In genomic region chr16:6714510-6714909, GRCh38 we compare ENCODE assay signal across 24 cellular contexts.
DNase-seq lines count a peak whose midpoint lies in the region; ATAC-seq, FAIRE-seq and TF ChIP-seq lines count a peak whose summit lies in the region.
"Had no signal": no experiment of that assay in that cellular context is flagged by ENCODE, and none has a peak within 500 bp of the region (broad histone marks: within the 10 kb centered on the region; RNA-seq: fewer than 3 reads in every experiment).

No MANE protein-coding gene starts in this region.

- no peak overlapping the region for H3K27ac Mint-ChIP-seq in progenitor cell of endocrine pancreas
- H3K27ac Mint-ChIP-seq: CD4-positive, alpha-beta memory T cell; GM23338 had no signal

- peak; percentile 8 for TF ChIP-seq CTCF in DND-41 (IDR thresholded peaks at IDR 0.05; ENCODE audit: borderline replicate concordance, extremely low read depth, low read length, poor library complexity, severe bottlenecking)
- peak; percentile 19; the same call in 1 of the 2 replicates for TF ChIP-seq CTCF in OCI-LY1 (IDR thresholded peaks at IDR 0.05; ENCODE audit: low read length)
- TF ChIP-seq CTCF in bronchial epithelial cell (IDR thresholded peaks at IDR 0.05; ENCODE audit: insufficient read depth, low read length, severe bottlenecking), result no peak
- TF ChIP-seq CTCF in progenitor cell of endocrine pancreas (IDR thresholded peaks at IDR 0.05; ENCODE audit: unreplicated experiment), result peak; percentile 20

- no peaks in the 10 kb centered on the region for H3K36me3 ChIP-seq in DND-41 (ENCODE audit: insufficient read depth, low read length)
- no peaks in the 10 kb centered on the region for H3K36me3 ChIP-seq in OCI-LY1 (ENCODE audit: insufficient read depth, low read length)
- H3K36me3 ChIP-seq in bronchial epithelial cell (ENCODE audit: control insufficient read depth, insufficient read depth, low read length), result no peaks in the 10 kb centered on the region
- H3K36me3 ChIP-seq: BE2C; BLaER1 treated with 17β-estradiol and CSF1 and Interleukin-3, amounts not matched to agents 10 nM and 100 nM had no signal

- H3F3A ChIP-seq in OCI-LY1 (ENCODE audit: insufficient read depth, low read length), result no peaks in the 10 kb centered on the region

- no peak for ATAC-seq in DND-41 (ENCODE audit: insufficient read depth, low read depth)
- ATAC-seq: A549, GM23338, HCT116 had no signal

- H3K4me3 ChIP-seq in DND-41 (ENCODE audit: low read depth in 1 of 2, low read length in 2 of 2) (no peak overlapping the region), OCI-LY1 (ENCODE audit: low read depth, low read length, poor library complexity, severe bottlenecking) (no peak overlapping the region), bronchial epithelial cell (ENCODE audit: low read depth, low read length) (no peak overlapping the region)
- H3K4me3 ChIP-seq: A549; BLaER1 treated with 17β-estradiol and CSF1 and Interleukin-3, amounts not matched to agents 10 nM and 100 nM; GM23338 had no signal

- DNase-seq in DND-41 (no peak), bronchial epithelial cell (ENCODE audit: low read depth) (no peak), progenitor cell of endocrine pancreas (ENCODE audit: low spot score, unreplicated experiment) (no peak), NCI-H510A treated with DMSO at 0.1 percent for 48 hours (lab: John Stamatoyannopoulos, UW) (no peak), NCI-H1105 (lab: John Stamatoyannopoulos, UW) (no peak)
- no peak for DNase-seq in activated T-cell treated with anti-CD3 and anti-CD28 coated beads, Interleukin-2, amount 50 U/mL, for 1 hour
- DNase-seq: 8988T; ACHN; AML-193; BE2C; Calu3; CD4-positive, alpha-beta memory T cell; COR-L47; DMS53; DMS79 treated with DMSO at 0.1 percent for 48 hours; H7 had no signal

- H2AFZ ChIP-seq in DND-41 (ENCODE audit: low read depth, low read length), result no peak overlapping the region
- no peak overlapping the region for H2AFZ ChIP-seq in OCI-LY1 (ENCODE audit: low read length)
- H2AFZ ChIP-seq: GM23338 had no signal

- H3K4me2 ChIP-seq in DND-41 (ENCODE audit: insufficient read depth, low read length) (no peak overlapping the region), OCI-LY1 (ENCODE audit: low read length) (no peak overlapping the region)
- H3K4me2 ChIP-seq: A549; BLaER1 treated with 17β-estradiol and CSF1 and Interleukin-3, amounts not matched to agents 10 nM and 100 nM; GM23338 had no signal

- no peaks in the 10 kb centered on the region for H3K9me2 ChIP-seq in OCI-LY1 (ENCODE audit: low read depth, low read length)

- peaks cover 7% of the 10 kb centered on the region for H3K27me3 Mint-ChIP-seq in progenitor cell of endocrine pancreas
- H3K27me3 Mint-ChIP-seq: CD4-positive, alpha-beta memory T cell had no signal

- peaks cover 8% of the 10 kb centered on the region for H3K9me3 Mint-ChIP-seq in progenitor cell of endocrine pancreas (ENCODE audit: low read depth)

- H3K27ac ChIP-seq in DND-41 (ENCODE audit: low read length) (no peak overlapping the region), OCI-LY1 (ENCODE audit: low read depth, low read length, poor library complexity, severe bottlenecking) (no peak overlapping the region)
- H3K27ac ChIP-seq: A549; BLaER1 treated with 17β-estradiol and CSF1 and Interleukin-3, amounts not matched to agents 10 nM and 100 nM had no signal

- H3K27me3 ChIP-seq in DND-41 (ENCODE audit: insufficient read depth, low read length, poor library complexity), result no peaks in the 10 kb centered on the region
- H3K27me3 ChIP-seq in OCI-LY1 (ENCODE audit: insufficient read depth, low read length), result no peaks in the 10 kb centered on the region
- H3K27me3 ChIP-seq in bronchial epithelial cell (ENCODE audit: control insufficient read depth, insufficient read depth, low read length), result no peaks in the 10 kb centered on the region
- H3K27me3 ChIP-seq: BE2C; BLaER1 treated with 17β-estradiol and CSF1 and Interleukin-3, amounts not matched to agents 10 nM and 100 nM had no signal

- peak; percentile 72 for FAIRE-seq in bronchial epithelial cell (lab: Jason Lieb, UNC)
- FAIRE-seq: A549, G401.6, GM12892, GM19239 had no signal

- H3K9ac ChIP-seq in DND-41 (ENCODE audit: low read depth, low read length), result no peak overlapping the region
- no peak overlapping the region for H3K9ac ChIP-seq in OCI-LY1 (ENCODE audit: low read length)
- H3K9ac ChIP-seq: BLaER1 treated with 17β-estradiol and CSF1 and Interleukin-3, amounts not matched to agents 10 nM and 100 nM had no signal

- no peaks in the 10 kb centered on the region for H3K4me1 ChIP-seq in DND-41 (ENCODE audit: insufficient read depth, low read length)
- no peaks in the 10 kb centered on the region for H3K4me1 ChIP-seq in OCI-LY1 (ENCODE audit: insufficient read depth, low read length, severe bottlenecking)
- H3K4me1 ChIP-seq: A549; BE2C; BLaER1 treated with 17β-estradiol and CSF1 and Interleukin-3, amounts not matched to agents 10 nM and 100 nM had no signal

- H3K4me1 Mint-ChIP-seq in progenitor cell of endocrine pancreas (ENCODE audit: low read depth), result no peaks in the 10 kb centered on the region
- H3K4me1 Mint-ChIP-seq: CD4-positive, alpha-beta memory T cell had no signal

- H3K79me2 ChIP-seq in DND-41 (ENCODE audit: insufficient read depth, low read length) (no peaks in the 10 kb centered on the region), OCI-LY1 (ENCODE audit: insufficient read depth, low read length) (no peaks in the 10 kb centered on the region)

- no peaks in the 10 kb centered on the region for H4K20me1 ChIP-seq in DND-41 (ENCODE audit: insufficient read depth, low read length)
- H4K20me1 ChIP-seq in OCI-LY1 (ENCODE audit: insufficient read depth, low read length), result no peaks in the 10 kb centered on the region
- H4K20me1 ChIP-seq: BLaER1 treated with 17β-estradiol and CSF1 and Interleukin-3, amounts not matched to agents 10 nM and 100 nM had no signal

- H3K4me3 Mint-ChIP-seq in progenitor cell of endocrine pancreas (ENCODE audit: low read depth), result no peak overlapping the region
- H3K4me3 Mint-ChIP-seq: CD4-positive, alpha-beta memory T cell; GM23338 had no signal

- no peaks in the 10 kb centered on the region for H3K36me3 Mint-ChIP-seq in progenitor cell of endocrine pancreas (ENCODE audit: insufficient read depth)
- H3K36me3 Mint-ChIP-seq: CD4-positive, alpha-beta memory T cell had no signal

- H3K9me3 ChIP-seq in DND-41 (ENCODE audit: insufficient read depth, low read length, severe bottlenecking) (no peaks in the 10 kb centered on the region), OCI-LY1 (ENCODE audit: low read length) (no peaks in the 10 kb centered on the region)
- H3K9me3 ChIP-seq: A549, BE2C had no signal
